In genomic region chr7:13988765-13989137, GRCh38 we compare ENCODE assay signal across 8 cellular contexts. TPM values are rescaled to one million over a fixed set of nuclear protein-coding genes. Genes with fewer than 3 reads are reported as not detected.
A peak's percentile ranks its signal among the peaks of the same experiment; 100 is the strongest.
DNase-seq lines count a peak whose midpoint lies in the region; ATAC-seq lines count a peak whose summit lies in the region.

No MANE protein-coding gene starts in this region.

- no peaks in the 10 kb centered on the region for H3K36me3 ChIP-seq in CD8-positive, alpha-beta memory T cell (ENCODE audit: insufficient read depth, low read length)
- no peaks in the 10 kb centered on the region for H3K36me3 ChIP-seq in ectodermal cell (ENCODE audit: control insufficient read depth, insufficient read depth, low read length)
- no peaks in the 10 kb centered on the region for H3K36me3 ChIP-seq in naive thymus-derived CD4-positive, alpha-beta T cell (ENCODE audit: control insufficient read depth in 2 of 3, insufficient read depth in 3 of 3, low read length in 3 of 3)

- H3K36me3 Mint-ChIP-seq in CD8-positive, alpha-beta memory T cell, result no peaks in the 10 kb centered on the region
- no peaks in the 10 kb centered on the region for H3K36me3 Mint-ChIP-seq in naive thymus-derived CD4-positive, alpha-beta T cell
- H3K36me3 Mint-ChIP-seq in activated naive CD4-positive, alpha-beta T cell treated with anti-CD3 and anti-CD28 coated beads for 36 hours (ENCODE audit: low read depth), result no peaks in the 10 kb centered on the region
- no peaks in the 10 kb centered on the region for H3K36me3 Mint-ChIP-seq in activated naive CD8-positive, alpha-beta T cell treated with anti-CD3 and anti-CD28 coated beads for 36 hours

- H3K4me3 Mint-ChIP-seq in CD8-positive, alpha-beta memory T cell, result no peak overlapping the region
- no peak overlapping the region for H3K4me3 Mint-ChIP-seq in naive thymus-derived CD4-positive, alpha-beta T cell
- H3K4me3 Mint-ChIP-seq in activated naive CD4-positive, alpha-beta T cell treated with anti-CD3 and anti-CD28 coated beads for 36 hours, result no peak overlapping the region
- H3K4me3 Mint-ChIP-seq in activated naive CD8-positive, alpha-beta T cell treated with anti-CD3 and anti-CD28 coated beads for 36 hours, result no peak overlapping the region

- no peaks in the 10 kb centered on the region for H3K4me1 Mint-ChIP-seq in CD8-positive, alpha-beta memory T cell
- H3K4me1 Mint-ChIP-seq in naive thymus-derived CD4-positive, alpha-beta T cell, result no peaks in the 10 kb centered on the region
- no peaks in the 10 kb centered on the region for H3K4me1 Mint-ChIP-seq in activated naive CD4-positive, alpha-beta T cell treated with anti-CD3 and anti-CD28 coated beads for 36 hours (ENCODE audit: low read depth)
- H3K4me1 Mint-ChIP-seq in activated naive CD8-positive, alpha-beta T cell treated with anti-CD3 and anti-CD28 coated beads for 36 hours, result no peaks in the 10 kb centered on the region

- intact Hi-C loops in naive thymus-derived CD4-positive, alpha-beta T cell (cut with micrococcal nuclease), result no loop called here
- intact Hi-C loops in activated naive CD4-positive, alpha-beta T cell treated with anti-CD3 and anti-CD28 coated beads for 36 hours (cut with micrococcal nuclease), result no loop called here

- H3K27me3 Mint-ChIP-seq in CD8-positive, alpha-beta memory T cell, result peaks cover 8 to 30% of the 10 kb centered on the region in 2 donors
- peaks cover 7 to 19% (median 9%) of the 10 kb centered on the region in 5 donors for H3K27me3 Mint-ChIP-seq in naive thymus-derived CD4-positive, alpha-beta T cell
- peaks cover 6% of the 10 kb centered on the region for H3K27me3 Mint-ChIP-seq in activated naive CD4-positive, alpha-beta T cell treated with anti-CD3 and anti-CD28 coated beads for 36 hours (ENCODE audit: low read depth)
- H3K27me3 Mint-ChIP-seq in activated naive CD8-positive, alpha-beta T cell treated with anti-CD3 and anti-CD28 coated beads for 36 hours, result peaks cover 27% of the 10 kb centered on the region

- 0% methylated on average over 5 of the region's 5 CpGs for WGBS in ectodermal cell, 2 experiments

- H3K27ac Mint-ChIP-seq in CD8-positive, alpha-beta memory T cell, result no peak overlapping the region
- H3K27ac Mint-ChIP-seq in naive thymus-derived CD4-positive, alpha-beta T cell, result no peak overlapping the region
- H3K27ac Mint-ChIP-seq in activated naive CD4-positive, alpha-beta T cell treated with anti-CD3 and anti-CD28 coated beads for 36 hours, result no peak overlapping the region
- H3K27ac Mint-ChIP-seq in activated naive CD8-positive, alpha-beta T cell treated with anti-CD3 and anti-CD28 coated beads for 36 hours, result no peak overlapping the region

- ATAC-seq in naive thymus-derived CD4-positive, alpha-beta T cell, result no peak
- ATAC-seq in GM19455 (IDR thresholded peaks at IDR 0.05; ENCODE audit: unreplicated experiment), result no peak

- no peak for DNase-seq in CD8-positive, alpha-beta memory T cell
- DNase-seq in NCI-H345 treated with DMSO at 0.1 percent for 48 hours (lab: John Stamatoyannopoulos, UW; ENCODE audit: unreplicated experiment) (peak; percentile 42), GDM1 (lab: John Stamatoyannopoulos, UW) (no peak)
- DNase-seq in naive thymus-derived CD4-positive, alpha-beta T cell, result no peak
- DNase-seq in activated naive CD4-positive, alpha-beta T cell treated with anti-CD3 and anti-CD28 coated beads for 36 hours, result no peak
- no peak for DNase-seq in activated naive CD8-positive, alpha-beta T cell treated with anti-CD3 and anti-CD28 coated beads for 36 hours

- peak overlapping the region; percentile 38 for H3K27ac ChIP-seq in CD8-positive, alpha-beta memory T cell (ENCODE audit: low read depth, low read length)
- peak overlapping the region; percentile 92 for H3K27ac ChIP-seq in ectodermal cell (ENCODE audit: insufficient read depth, low read depth, low read length, poor library complexity, severe bottlenecking)
- H3K27ac ChIP-seq in naive thymus-derived CD4-positive, alpha-beta T cell (ENCODE audit: low read depth, low read length), result no peak overlapping the region

- H3K27me3 ChIP-seq in CD8-positive, alpha-beta memory T cell (ENCODE audit: insufficient read depth, low read length, poor library complexity, severe bottlenecking), result peaks cover 11% of the 10 kb centered on the region
- no peaks in the 10 kb centered on the region for H3K27me3 ChIP-seq in ectodermal cell (ENCODE audit: control insufficient read depth, insufficient read depth, low read length, poor library complexity, severe bottlenecking)
- H3K27me3 ChIP-seq in naive thymus-derived CD4-positive, alpha-beta T cell (ENCODE audit: control insufficient read depth in 2 of 2, insufficient read depth in 2 of 2, low read length in 2 of 2), result peaks cover 0 to 6% of the 10 kb centered on the region in 2 donors

- POLR2A ChIA-PET in CD8-positive, alpha-beta memory T cell (lab: Charles Lee), result interaction anchor here (0.7 kb wide), 1 partner anchor 9 kb away, joined by 3 read pairs; no protein-coding TSS in a partner anchor
- POLR2A ChIA-PET in naive thymus-derived CD4-positive, alpha-beta T cell (lab: Charles Lee), result interaction anchor here (0.6 kb wide), 1 partner anchor 10 kb away, joined by 3 read pairs; no protein-coding TSS in a partner anchor

- CTCF ChIA-PET in CD8-positive, alpha-beta memory T cell (lab: Charles Lee), result no interaction called here
- CTCF ChIA-PET in naive thymus-derived CD4-positive, alpha-beta T cell (lab: Charles Lee), result no interaction called here
- CTCF ChIA-PET in activated naive CD4-positive, alpha-beta T cell treated with anti-CD3 and anti-CD28 coated beads for 36 hours (lab: Charles Lee), result no interaction called here

- no peaks in the 10 kb centered on the region for H3K9me3 Mint-ChIP-seq in CD8-positive, alpha-beta memory T cell
- peaks cover 0 to 5% (median 0%) of the 10 kb centered on the region in 11 donors for H3K9me3 Mint-ChIP-seq in naive thymus-derived CD4-positive, alpha-beta T cell
- H3K9me3 Mint-ChIP-seq in activated naive CD4-positive, alpha-beta T cell treated with anti-CD3 and anti-CD28 coated beads for 36 hours, result peaks cover 2% of the 10 kb centered on the region
- H3K9me3 Mint-ChIP-seq in activated naive CD8-positive, alpha-beta T cell treated with anti-CD3 and anti-CD28 coated beads for 36 hours, result no peaks in the 10 kb centered on the region

- no peaks in the 10 kb centered on the region for H3K9me3 ChIP-seq in CD8-positive, alpha-beta memory T cell (ENCODE audit: low read length)
- H3K9me3 ChIP-seq in ectodermal cell (ENCODE audit: control insufficient read depth, low read length), result no peaks in the 10 kb centered on the region
- H3K9me3 ChIP-seq in naive thymus-derived CD4-positive, alpha-beta T cell (ENCODE audit: control insufficient read depth in 2 of 3, low read length in 3 of 3), result no peaks in the 10 kb centered on the region

- peak overlapping the region; percentile 44 for H3K4me3 ChIP-seq in CD8-positive, alpha-beta memory T cell (ENCODE audit: low read length)
- peak overlapping the region; percentile 45 for H3K4me3 ChIP-seq in ectodermal cell (ENCODE audit: insufficient read depth, low read depth, low read length)
- H3K4me3 ChIP-seq in naive thymus-derived CD4-positive, alpha-beta T cell (ENCODE audit: low read length), result peak overlapping the region; percentile 51

- peaks cover 9% of the 10 kb centered on the region for H3K4me1 ChIP-seq in CD8-positive, alpha-beta memory T cell (ENCODE audit: insufficient read depth, low read length)
- H3K4me1 ChIP-seq in ectodermal cell (ENCODE audit: control insufficient read depth, insufficient read depth, low read length), result peaks cover 17% of the 10 kb centered on the region
- no peaks in the 10 kb centered on the region for H3K4me1 ChIP-seq in naive thymus-derived CD4-positive, alpha-beta T cell (ENCODE audit: control insufficient read depth in 2 of 2, insufficient read depth in 2 of 2, low read length in 2 of 2)

RNA-seq across cellular contexts. Expression of gene ETV1, which starts 0.7 kb away (rescaled TPM):
- under 1 TPM; 0.31 TPM for total RNA-seq in CD8-positive, alpha-beta memory T cell
- 1.7 TPM for polyA plus RNA-seq in CD8-positive, alpha-beta memory T cell
- polyA plus RNA-seq in ectodermal cell (2013, experiment 1 of 4), result 24.3 TPM
- 27.8 TPM for polyA plus RNA-seq in ectodermal cell (2013, experiment 2 of 4)
- 17.9 TPM for polyA plus RNA-seq in ectodermal cell (2013, experiment 3 of 4)
- 23.8 TPM for polyA plus RNA-seq in ectodermal cell (2013, experiment 4 of 4)
- total RNA-seq in naive thymus-derived CD4-positive, alpha-beta T cell, result under 1 TPM in 1 of 5 experiments, not detected in 4; 0.39 TPM
- polyA plus RNA-seq in naive thymus-derived CD4-positive, alpha-beta T cell, result not detected
- total RNA-seq in activated naive CD4-positive, alpha-beta T cell treated with anti-CD3 and anti-CD28 coated beads for 36 hours, result not detected
- under 1 TPM in 1 of 2 experiments, not detected in 1; 0.10 TPM for total RNA-seq in activated naive CD8-positive, alpha-beta T cell treated with anti-CD3 and anti-CD28 coated beads for 36 hours
